In genomic region chr1:43284711-43285110, GRCh38 we compare ENCODE assay signal across 15 cellular contexts. TPM values are rescaled to one million over a fixed set of nuclear protein-coding genes. Genes with fewer than 3 reads are reported as not detected.
A peak's percentile ranks its signal among the peaks of the same experiment; 100 is the strongest.
DNase-seq lines count a peak whose midpoint lies in the region; ATAC-seq, FAIRE-seq and TF ChIP-seq lines count a peak whose summit lies in the region.
"Had no signal": no experiment of that assay in that cellular context is flagged by ENCODE, and none has a peak within 500 bp of the region (broad histone marks: within the 10 kb centered on the region; RNA-seq: fewer than 3 reads in every experiment).

No MANE protein-coding gene starts in this region.

- no peak overlapping the region for H3K9ac ChIP-seq in smooth muscle cell (ENCODE audit: low read depth)

- H3K9me3 ChIP-seq in left lung (no peaks in the 10 kb centered on the region), smooth muscle cell (replicated peaks; ENCODE audit: low read depth) (no peaks in the 10 kb centered on the region)
- H3K9me3 ChIP-seq: SJCRH30 had no signal

- no peak overlapping the region for H2AFZ ChIP-seq in smooth muscle cell (ENCODE audit: low read depth)

- ATAC-seq in left lung (peak; percentile 51), HG03159 (IDR thresholded peaks at IDR 0.05; ENCODE audit: unreplicated experiment) (no peak), HG03439 (IDR thresholded peaks at IDR 0.05; ENCODE audit: unreplicated experiment) (no peak)
- ATAC-seq: stimulated activated naive CD8-positive, alpha-beta T cell treated with anti-CD3 and anti-CD28 coated beads, Interleukin-15, Interleukin-2, amounts not matched to agents 100 U/mL and 50 U/mL, for 24 hours had no signal

- H4K20me1 ChIP-seq in smooth muscle cell (ENCODE audit: low read depth): no peaks in the 10 kb centered on the region

- H3K4me3 ChIP-seq in bronchial epithelial cell (ENCODE audit: low read depth, low read length) (peak overlapping the region; percentile 56), left lung (peak overlapping the region; percentile 22 to 40), smooth muscle cell (peak overlapping the region; percentile 48)
- H3K4me3 ChIP-seq: SJCRH30 had no signal

- peak overlapping the region; percentile 58 for H3K4me2 ChIP-seq in smooth muscle cell

- no peak for TF ChIP-seq CTCF in bronchial epithelial cell (IDR thresholded peaks at IDR 0.05; ENCODE audit: insufficient read depth, low read length, severe bottlenecking)
- no peak for TF ChIP-seq CTCF in left lung (IDR thresholded peaks at IDR 0.05)
- no peak for TF ChIP-seq CTCF in smooth muscle cell (IDR thresholded peaks at IDR 0.05; ENCODE audit: borderline replicate concordance, insufficient read depth, poor library complexity, severe bottlenecking)

- 88% methylated on average over 11 of the region's 11 CpGs for WGBS in smooth muscle cell (ENCODE audit: low lambda C conversion rate)

- H3K27ac ChIP-seq in left lung (peak overlapping the region in 1 of 2 donors; percentile 39), smooth muscle cell (ENCODE audit: low read depth) (no peak overlapping the region)
- H3K27ac ChIP-seq: SJCRH30 had no signal

- H3K36me3 ChIP-seq in bronchial epithelial cell (ENCODE audit: control insufficient read depth, insufficient read depth, low read length) (peaks cover 2% of the 10 kb centered on the region), left lung (no peaks in the 10 kb centered on the region), smooth muscle cell (ENCODE audit: low read depth) (no peaks in the 10 kb centered on the region)
- H3K36me3 ChIP-seq: SJCRH30 had no signal

- no peaks in the 10 kb centered on the region for H3K79me2 ChIP-seq in smooth muscle cell (ENCODE audit: low read depth)

- H3K27me3 ChIP-seq in bronchial epithelial cell (ENCODE audit: control insufficient read depth, insufficient read depth, low read length): no peaks in the 10 kb centered on the region
- no peaks in the 10 kb centered on the region for H3K27me3 ChIP-seq in left lung
- H3K27me3 ChIP-seq in smooth muscle cell (ENCODE audit: low read depth): no peaks in the 10 kb centered on the region
- H3K27me3 ChIP-seq: SJCRH30 had no signal

- intact Hi-C loops in left lung (cut with DNase I): no loop called here

- peaks cover 0 to 3% of the 10 kb centered on the region in 2 donors for H3K4me1 ChIP-seq in left lung
- no peaks in the 10 kb centered on the region for H3K4me1 ChIP-seq in smooth muscle cell (ENCODE audit: low read depth)
- H3K4me1 ChIP-seq: SJCRH30 had no signal

- no peak for FAIRE-seq in bronchial epithelial cell (lab: Jason Lieb, UNC)

- H3F3A ChIP-seq in smooth muscle cell (ENCODE audit: low read depth): no peaks in the 10 kb centered on the region

- DNase-seq in HT-29 (ENCODE audit: low spot score): peak; percentile 33
- no peak for DNase-seq in bronchial epithelial cell (ENCODE audit: low read depth)
- DNase-seq in left lung: peak in 1 of 2 donors; percentile 45
- no peak for DNase-seq in smooth muscle cell (lab: John Stamatoyannopoulos, UW; ENCODE audit: unreplicated experiment)
- DNase-seq in NCI-H524 (lab: John Stamatoyannopoulos, UW): no peak
- no peak for DNase-seq in DMS153 treated with DMSO at 0.1 percent for 48 hours (lab: John Stamatoyannopoulos, UW; ENCODE audit: unreplicated experiment)
- DNase-seq: activated naive CD4-positive, alpha-beta T cell treated with Interleukin-2 at 50 U/mL for 16 hours; central memory CD4-positive, alpha-beta T cell; right cardiac atrium; SJCRH30; stimulated activated naive CD8-positive, alpha-beta T cell treated with anti-CD3 and anti-CD28 coated beads, Interleukin-15, Interleukin-2, amounts not matched to agents 100 U/mL and 50 U/mL, for 24 hours had no signal

RNA-seq across cellular contexts. Expression of gene C1orf210, which starts 0.7 kb away (rescaled TPM):
- 39.0 and 58.2 TPM in 2 replicates for total RNA-seq in HT-29 (2014; rRNA removed; shearing (Covaris generic))
- 3.4 and 11.4 TPM in 2 replicates for total RNA-seq in bronchial epithelial cell
- total RNA-seq in left lung: 10 to 100 TPM; 13.1 to 22.5 TPM
- 0.81 and 1.2 TPM in 2 replicates for total RNA-seq in smooth muscle cell
- polyA plus RNA-seq in smooth muscle cell: 0.72 and 4.1 TPM in 2 replicates
- total RNA-seq: myocyte, right cardiac atrium, SJCRH30 had no signal
- polyA plus RNA-seq: BJ had no signal

RNA-seq across cellular contexts. Expression of gene TMEM125, which starts 14.9 kb away (rescaled TPM):
- 64.2 and 65.2 TPM in 2 replicates for total RNA-seq in HT-29 (2014; rRNA removed; shearing (Covaris generic))
- total RNA-seq in bronchial epithelial cell (9.5 and 23.9 TPM in 2 replicates), left lung (100 to 1,000 TPM; 104 to 202 TPM), smooth muscle cell (2.8 and 4.2 TPM in 2 replicates)
- 1.4 and 3.3 TPM in 2 replicates for polyA plus RNA-seq in smooth muscle cell
- total RNA-seq: myocyte, SJCRH30 had no signal

RNA-seq across cellular contexts. Expression of gene TIE1, which starts 16.1 kb away (rescaled TPM):
- not detected in 2 replicates for total RNA-seq in HT-29 (2014; rRNA removed; shearing (Covaris generic))
- total RNA-seq in bronchial epithelial cell: 0.53 TPM in 1 of 2 replicates, not detected in the other
- 10 to 100 TPM; 38.5 to 67.8 TPM for total RNA-seq in left lung
- 0.18 and 1.1 TPM in 2 replicates for total RNA-seq in smooth muscle cell
- 0.73 and 0.91 TPM in 2 replicates for polyA plus RNA-seq in smooth muscle cell
- polyA plus RNA-seq: BJ had no signal

RNA-seq across cellular contexts. Expression of gene MPL, which starts 52.9 kb away (rescaled TPM):
- 0.79 TPM in 1 of 2 replicates, not detected in the other for total RNA-seq in HT-29 (2014; rRNA removed; shearing (Covaris generic))
- total RNA-seq in bronchial epithelial cell: not detected in 2 replicates
- under 1 TPM; 0.24 to 0.67 TPM for total RNA-seq in left lung
- not detected in 2 replicates for total RNA-seq in smooth muscle cell
- polyA plus RNA-seq in smooth muscle cell: not detected in 2 replicates
- total RNA-seq: SJCRH30 had no signal
- polyA plus RNA-seq: BJ had no signal

Comparison
In these comparisons a context has a peak if more than half of its experiments do, and no peak if none do; other contexts are left out.
1. RNA of gene TIE1, which starts 16.1 kb away (total RNA-seq): 38.5 to 67.8 TPM in left lung; 0.53 TPM in bronchial epithelial cell, 0.18 to 1.1 TPM in smooth muscle cell and not detected in HT-29; every median in the first group is over 10 times any median in the second.
2. Peak in every context shown above with its lines, with median percentiles within 50 percentile points of each other: H3K4me3 ChIP-seq.